Comparison of ENCODE assay signal across 1 cellular context in the genomic region with DNA sequence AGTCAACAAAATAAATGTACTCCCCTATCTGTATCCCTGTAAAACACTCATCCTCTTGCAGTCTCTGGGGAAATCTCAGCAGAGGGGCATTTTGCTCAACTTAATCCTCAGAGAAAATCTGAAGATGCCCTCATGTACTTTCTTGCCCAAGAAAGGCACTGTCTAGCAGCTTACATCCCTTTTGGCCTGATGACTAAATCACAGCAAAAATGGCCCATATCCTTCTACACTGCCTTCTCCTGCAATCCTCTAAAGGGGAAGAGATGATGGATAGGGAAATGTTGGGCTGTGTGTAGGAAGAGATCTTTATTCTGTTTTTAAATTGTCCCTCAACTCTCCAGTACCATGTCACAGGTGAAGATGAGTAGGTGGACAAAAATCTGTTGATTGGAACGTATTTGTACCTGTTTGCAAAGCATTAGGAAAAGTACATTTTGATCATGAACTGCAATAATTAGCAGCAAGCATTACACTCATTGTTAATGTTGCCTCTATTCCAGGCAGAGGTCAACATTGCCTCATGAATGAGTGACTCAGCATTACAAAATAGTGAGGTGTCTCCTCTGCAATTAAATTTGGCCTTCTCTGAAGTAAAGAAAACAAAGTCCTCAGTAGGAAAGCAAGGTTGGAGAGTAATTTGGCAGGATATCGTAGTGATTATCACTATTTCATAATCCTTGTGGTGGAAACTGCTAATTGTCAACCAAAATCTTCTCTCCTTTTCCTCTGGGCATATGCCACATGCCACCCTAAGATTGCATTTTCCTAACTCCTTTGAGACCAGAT.
TF ChIP-seq lines count a peak whose summit lies in the region.

No MANE protein-coding gene starts in this region.

TF ChIP-seq in HEK293, 187 proteins besides CTCF, POLR2A, EP300 and RAD21 (continued from another document and continues in another):
- TF ChIP-seq, protein P1, sequence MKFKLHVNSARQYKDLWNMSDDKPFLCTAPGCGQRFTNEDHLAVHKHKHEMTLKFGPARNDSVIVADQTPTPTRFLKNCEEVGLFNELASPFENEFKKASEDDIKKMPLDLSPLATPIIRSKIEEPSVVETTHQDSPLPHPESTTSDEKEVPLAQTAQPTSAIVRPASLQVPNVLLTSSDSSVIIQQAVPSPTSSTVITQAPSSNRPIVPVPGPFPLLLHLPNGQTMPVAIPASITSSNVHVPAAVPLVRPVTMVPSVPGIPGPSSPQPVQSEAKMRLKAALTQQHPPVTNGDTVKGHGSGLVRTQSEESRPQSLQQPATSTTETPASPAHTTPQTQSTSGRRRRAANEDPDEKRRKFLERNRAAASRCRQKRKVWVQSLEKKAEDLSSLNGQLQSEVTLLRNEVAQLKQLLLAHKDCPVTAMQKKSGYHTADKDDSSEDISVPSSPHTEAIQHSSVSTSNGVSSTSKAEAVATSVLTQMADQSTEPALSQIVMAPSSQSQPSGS (tag by site-specific recombination; IDR thresholded peaks at IDR 0.05; ENCODE audit: low read depth) = no peak
- TF ChIP-seq ZNF157 (tag by site-specific recombination; IDR thresholded peaks at IDR 0.05) (no peak), KLF1 (tag by site-specific recombination; IDR thresholded peaks at IDR 0.05) (no peak), ZNF211 (tag by site-specific recombination; IDR thresholded peaks at IDR 0.05; ENCODE audit: low read depth) (no peak), GLI2 (tag by site-specific recombination; IDR thresholded peaks at IDR 0.05; ENCODE audit: borderline replicate concordance, low read depth) (peak; percentile 72), ZNF521 (tag by site-specific recombination; IDR thresholded peaks at IDR 0.05) (no peak), ZNF221 (tag by site-specific recombination; IDR thresholded peaks at IDR 0.05; ENCODE audit: borderline replicate concordance) (no peak), ZNF701 (tag by site-specific recombination; IDR thresholded peaks at IDR 0.05) (no peak), GLI4 (tag by site-specific recombination; IDR thresholded peaks at IDR 0.05) (no peak), ZNF426 (tag by site-specific recombination; IDR thresholded peaks at IDR 0.05) (no peak), ZNF37A (tag by site-specific recombination; IDR thresholded peaks at IDR 0.05) (no peak), PRDM2 (tag by site-specific recombination; IDR thresholded peaks at IDR 0.05; ENCODE audit: borderline replicate concordance) (no peak), ZNF837 (tag by site-specific recombination; IDR thresholded peaks at IDR 0.05) (no peak), ZNF341 (tag by site-specific recombination; IDR thresholded peaks at IDR 0.05; ENCODE audit: low read depth) (no peak), ZNF26 (tag by site-specific recombination; IDR thresholded peaks at IDR 0.05) (no peak), KLF7 (tag by site-specific recombination; IDR thresholded peaks at IDR 0.05; ENCODE audit: borderline replicate concordance) (no peak), ZBTB10 (tag by site-specific recombination; IDR thresholded peaks at IDR 0.05) (no peak), ZNF548 (tag by site-specific recombination; IDR thresholded peaks at IDR 0.05) (no peak), ZBTB17 (tag by site-specific recombination; IDR thresholded peaks at IDR 0.05) (peak; percentile 47; the same call in 1 of the 2 replicates), ZNF544 (tag by site-specific recombination; IDR thresholded peaks at IDR 0.05) (no peak), MZF1 (tag by site-specific recombination; IDR thresholded peaks at IDR 0.05; ENCODE audit: borderline replicate concordance) (no peak), ZBTB48 (tag by site-specific recombination; IDR thresholded peaks at IDR 0.05) (no peak), ZNF585B (tag by site-specific recombination; IDR thresholded peaks at IDR 0.05) (no peak), ZNF48 (tag by site-specific recombination; IDR thresholded peaks at IDR 0.05) (no peak), ZNF24 (tag by site-specific recombination; IDR thresholded peaks at IDR 0.05) (peak; percentile 89)
- TF ChIP-seq, protein P2, sequence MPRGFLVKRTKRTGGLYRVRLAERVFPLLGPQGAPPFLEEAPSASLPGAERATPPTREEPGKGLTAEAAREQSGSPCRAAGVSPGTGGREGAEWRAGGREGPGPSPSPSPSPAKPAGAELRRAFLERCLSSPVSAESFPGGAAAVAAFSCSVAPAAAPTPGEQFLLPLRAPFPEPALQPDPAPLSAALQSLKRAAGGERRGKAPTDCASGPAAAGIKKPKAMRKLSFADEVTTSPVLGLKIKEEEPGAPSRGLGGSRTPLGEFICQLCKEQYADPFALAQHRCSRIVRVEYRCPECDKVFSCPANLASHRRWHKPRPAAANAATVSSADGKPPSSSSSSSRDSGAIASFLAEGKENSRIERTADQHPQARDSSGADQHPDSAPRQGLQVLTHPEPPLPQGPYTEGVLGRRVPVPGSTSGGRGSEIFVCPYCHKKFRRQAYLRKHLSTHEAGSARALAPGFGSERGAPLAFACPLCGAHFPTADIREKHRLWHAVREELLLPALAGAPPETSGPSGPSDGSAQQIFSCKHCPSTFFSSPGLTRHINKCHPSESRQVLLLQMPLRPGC (tag by site-specific recombination; IDR thresholded peaks at IDR 0.05) = peak; percentile 39; the same call in 1 of the 2 replicates
- TF ChIP-seq, protein P3, sequence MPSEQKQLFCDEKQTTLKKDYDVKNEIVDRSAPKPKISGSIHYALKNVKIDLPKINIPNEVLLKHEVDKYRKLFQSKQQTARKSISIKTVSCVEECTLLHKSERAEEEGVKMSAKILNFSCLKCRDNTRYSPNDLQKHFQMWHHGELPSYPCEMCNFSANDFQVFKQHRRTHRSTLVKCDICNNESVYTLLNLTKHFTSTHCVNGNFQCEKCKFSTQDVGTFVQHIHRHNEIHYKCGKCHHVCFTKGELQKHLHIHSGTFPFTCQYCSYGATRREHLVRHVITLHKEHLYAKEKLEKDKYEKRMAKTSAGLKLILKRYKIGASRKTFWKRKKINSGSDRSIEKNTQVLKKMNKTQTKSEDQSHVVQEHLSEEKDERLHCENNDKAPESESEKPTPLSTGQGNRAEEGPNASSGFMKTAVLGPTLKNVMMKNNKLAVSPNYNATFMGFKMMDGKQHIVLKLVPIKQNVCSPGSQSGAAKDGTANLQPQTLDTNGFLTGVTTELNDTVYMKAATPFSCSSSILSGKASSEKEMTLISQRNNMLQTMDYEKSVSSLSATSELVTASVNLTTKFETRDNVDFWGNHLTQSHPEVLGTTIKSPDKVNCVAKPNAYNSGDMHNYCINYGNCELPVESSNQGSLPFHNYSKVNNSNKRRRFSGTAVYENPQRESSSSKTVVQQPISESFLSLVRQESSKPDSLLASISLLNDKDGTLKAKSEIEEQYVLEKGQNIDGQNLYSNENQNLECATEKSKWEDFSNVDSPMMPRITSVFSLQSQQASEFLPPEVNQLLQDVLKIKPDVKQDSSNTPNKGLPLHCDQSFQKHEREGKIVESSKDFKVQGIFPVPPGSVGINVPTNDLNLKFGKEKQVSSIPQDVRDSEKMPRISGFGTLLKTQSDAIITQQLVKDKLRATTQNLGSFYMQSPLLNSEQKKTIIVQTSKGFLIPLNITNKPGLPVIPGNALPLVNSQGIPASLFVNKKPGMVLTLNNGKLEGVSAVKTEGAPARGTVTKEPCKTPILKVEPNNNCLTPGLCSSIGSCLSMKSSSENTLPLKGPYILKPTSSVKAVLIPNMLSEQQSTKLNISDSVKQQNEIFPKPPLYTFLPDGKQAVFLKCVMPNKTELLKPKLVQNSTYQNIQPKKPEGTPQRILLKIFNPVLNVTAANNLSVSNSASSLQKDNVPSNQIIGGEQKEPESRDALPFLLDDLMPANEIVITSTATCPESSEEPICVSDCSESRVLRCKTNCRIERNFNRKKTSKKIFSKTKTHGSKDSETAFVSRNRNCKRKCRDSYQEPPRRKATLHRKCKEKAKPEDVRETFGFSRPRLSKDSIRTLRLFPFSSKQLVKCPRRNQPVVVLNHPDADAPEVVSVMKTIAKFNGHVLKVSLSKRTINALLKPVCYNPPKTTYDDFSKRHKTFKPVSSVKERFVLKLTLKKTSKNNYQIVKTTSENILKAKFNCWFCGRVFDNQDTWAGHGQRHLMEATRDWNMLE (tag by site-specific recombination; conservative IDR thresholded peaks at IDR 0.05; ENCODE audit: low read depth) = peak; percentile 54
- TF ChIP-seq, protein P4, sequence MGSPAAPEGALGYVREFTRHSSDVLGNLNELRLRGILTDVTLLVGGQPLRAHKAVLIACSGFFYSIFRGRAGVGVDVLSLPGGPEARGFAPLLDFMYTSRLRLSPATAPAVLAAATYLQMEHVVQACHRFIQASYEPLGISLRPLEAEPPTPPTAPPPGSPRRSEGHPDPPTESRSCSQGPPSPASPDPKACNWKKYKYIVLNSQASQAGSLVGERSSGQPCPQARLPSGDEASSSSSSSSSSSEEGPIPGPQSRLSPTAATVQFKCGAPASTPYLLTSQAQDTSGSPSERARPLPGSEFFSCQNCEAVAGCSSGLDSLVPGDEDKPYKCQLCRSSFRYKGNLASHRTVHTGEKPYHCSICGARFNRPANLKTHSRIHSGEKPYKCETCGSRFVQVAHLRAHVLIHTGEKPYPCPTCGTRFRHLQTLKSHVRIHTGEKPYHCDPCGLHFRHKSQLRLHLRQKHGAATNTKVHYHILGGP (tag by site-specific recombination; IDR thresholded peaks at IDR 0.05) = peak; percentile 69
- TF ChIP-seq, protein P5, sequence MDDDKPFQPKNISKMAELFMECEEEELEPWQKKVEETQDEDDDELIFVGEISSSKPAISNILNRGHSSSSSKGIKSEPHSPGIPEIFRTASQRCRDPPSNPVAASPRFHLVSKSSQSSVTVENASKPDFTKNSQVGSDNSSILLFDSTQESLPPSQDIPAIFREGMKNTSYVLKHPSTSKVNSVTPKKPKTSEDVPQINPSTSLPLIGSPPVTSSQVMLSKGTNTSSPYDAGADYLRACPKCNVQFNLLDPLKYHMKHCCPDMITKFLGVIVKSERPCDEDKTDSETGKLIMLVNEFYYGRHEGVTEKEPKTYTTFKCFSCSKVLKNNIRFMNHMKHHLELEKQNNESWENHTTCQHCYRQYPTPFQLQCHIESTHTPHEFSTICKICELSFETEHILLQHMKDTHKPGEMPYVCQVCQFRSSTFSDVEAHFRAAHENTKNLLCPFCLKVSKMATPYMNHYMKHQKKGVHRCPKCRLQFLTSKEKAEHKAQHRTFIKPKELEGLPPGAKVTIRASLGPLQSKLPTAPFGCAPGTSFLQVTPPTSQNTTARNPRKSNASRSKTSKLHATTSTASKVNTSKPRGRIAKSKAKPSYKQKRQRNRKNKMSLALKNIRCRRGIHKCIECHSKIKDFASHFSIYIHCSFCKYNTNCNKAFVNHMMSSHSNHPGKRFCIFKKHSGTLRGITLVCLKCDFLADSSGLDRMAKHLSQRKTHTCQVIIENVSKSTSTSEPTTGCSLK (tag by site-specific recombination; IDR thresholded peaks at IDR 0.05) = no peak
